In the genomic region with DNA sequence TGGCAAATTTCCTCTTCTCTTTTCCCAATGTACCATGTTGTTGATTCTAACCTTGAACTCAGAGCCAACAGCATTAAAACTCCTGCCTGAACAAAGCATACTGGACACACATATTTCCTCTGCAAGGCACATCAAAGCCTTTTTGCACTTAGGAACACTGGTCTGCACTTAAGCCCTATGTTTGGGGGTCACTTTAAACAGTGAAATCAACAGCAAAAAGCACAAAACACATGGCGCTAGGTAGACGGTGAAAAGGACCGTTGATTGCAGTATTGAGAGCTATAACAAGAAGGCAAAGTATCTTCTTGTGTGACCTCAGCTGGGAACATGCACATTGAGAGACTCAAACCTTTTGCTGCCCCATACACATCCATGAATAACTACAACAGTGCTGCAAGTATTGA, we compare ENCODE assay signal across 29 cellular contexts.
"Had no signal": no experiment of that assay in that cellular context is flagged by ENCODE, and none has a peak within 500 bp of the region (broad histone marks: within the 10 kb centered on the region; RNA-seq: fewer than 3 reads in every experiment).

No MANE protein-coding gene starts in this region.

- ATAC-seq: effector memory CD8-positive, alpha-beta T cell; esophagus mucosa; foreskin keratinocyte; gastrocnemius medialis; gastroesophageal sphincter; heart left ventricle; heart right ventricle had no signal

- H3K4me3 Mint-ChIP-seq: dendritic cell treated with granulocyte-macrophage colony-stimulating factor and Interleukin-4, amounts not matched to agents 40 ng/mL and 50 ng/mL, for 4 days; effector memory CD8-positive, alpha-beta T cell; endodermal cell had no signal

- H3K4me1 ChIP-seq: colonic mucosa had no signal

- DNase-seq: colonic mucosa; cortex of kidney; dermis blood vessel endothelial cell; dorsolateral prefrontal cortex; effector CD4-positive, alpha-beta T cell; effector CD8-positive, alpha-beta T cell; effector memory CD4-positive, alpha-beta T cell; effector memory CD8-positive, alpha-beta T cell; erythroblast; esophagus squamous epithelium; foreskin fibroblast; foreskin keratinocyte; foreskin melanocyte; gastrocnemius medialis; glutamatergic neuron; head of caudate nucleus; heart left ventricle; heart right ventricle had no signal

- H3K9me3 ChIP-seq: colonic mucosa, esophagus muscularis mucosa, esophagus squamous epithelium, gastrocnemius medialis had no signal

- H3K27ac ChIP-seq: colonic mucosa, coronary artery, dorsolateral prefrontal cortex, epithelial cell of prostate, esophagus muscularis mucosa, esophagus squamous epithelium, foreskin keratinocyte, gastrocnemius medialis, gastroesophageal sphincter, heart left ventricle, heart right ventricle had no signal

- H3K27me3 ChIP-seq: colonic mucosa, dorsolateral prefrontal cortex, esophagus muscularis mucosa, esophagus squamous epithelium, gastrocnemius medialis, gastroesophageal sphincter, heart left ventricle, heart right ventricle had no signal

- H3K27ac Mint-ChIP-seq: dendritic cell treated with granulocyte-macrophage colony-stimulating factor and Interleukin-4, amounts not matched to agents 40 ng/mL and 50 ng/mL, for 4 days; effector memory CD8-positive, alpha-beta T cell; endodermal cell had no signal

- H3K27me3 Mint-ChIP-seq: dendritic cell treated with granulocyte-macrophage colony-stimulating factor and Interleukin-4, amounts not matched to agents 40 ng/mL and 50 ng/mL, for 4 days had no signal

- H3K4me3 ChIP-seq: colonic mucosa, coronary artery, dorsolateral prefrontal cortex, esophagus muscularis mucosa, esophagus squamous epithelium, gastrocnemius medialis, gastroesophageal sphincter, heart left ventricle, heart right ventricle had no signal

- H3K9me3 Mint-ChIP-seq: effector memory CD8-positive, alpha-beta T cell had no signal

- FAIRE-seq: colon, endometrium, endothelial cell of umbilical vein, frontal cortex had no signal

- H3K36me3 ChIP-seq: colonic mucosa, esophagus muscularis mucosa, esophagus squamous epithelium, gastrocnemius medialis, gastroesophageal sphincter, heart left ventricle, heart right ventricle had no signal
